Comparison of ENCODE assay signal across 11 cellular contexts in genomic region chr18:46899274-46899948, GRCh38.
DNase-seq lines count a peak whose midpoint lies in the region; ATAC-seq lines count a peak whose summit lies in the region.
"Had no signal": no experiment of that assay in that cellular context is flagged by ENCODE, and none has a peak within 500 bp of the region (broad histone marks: within the 10 kb centered on the region; RNA-seq: fewer than 3 reads in every experiment).

No MANE protein-coding gene starts in this region.

- no peak overlapping the region for H3K27ac ChIP-seq in ACC112 (ENCODE audit: low read depth, low read length)

- DNase-seq in astrocyte of the hippocampus (ENCODE audit: low read depth, low spot score) (peak; percentile 68), NCI-H82 treated with DMSO at 0.1 percent for 48 hours (lab: John Stamatoyannopoulos, UW; ENCODE audit: unreplicated experiment) (no peak), NCI-H146 (lab: John Stamatoyannopoulos, UW) (no peak), NCI-H524 treated with DMSO at 0.1 percent for 48 hours (lab: John Stamatoyannopoulos, UW) (no peak)
- DNase-seq: activated T-cell treated with anti-CD3 and anti-CD28 coated beads, Interleukin-2, amount 50 U/mL, for 1 hour; dermis blood vessel endothelial cell; nucleus accumbens had no signal

- peaks cover 9% of the 10 kb centered on the region for H3K36me3 ChIP-seq in ACC112 (ENCODE audit: insufficient read depth, low read length)

- no peaks in the 10 kb centered on the region for H3K4me1 ChIP-seq in ACC112 (ENCODE audit: control insufficient read depth, insufficient read depth, low read length, unreplicated experiment)

- peak; percentile 82 for ATAC-seq in GM19438 (IDR thresholded peaks at IDR 0.05; ENCODE audit: low read depth, unreplicated experiment)
- peak; percentile 72 for ATAC-seq in HG02973 (IDR thresholded peaks at IDR 0.05; ENCODE audit: unreplicated experiment)
- ATAC-seq in HG03025 (IDR thresholded peaks at IDR 0.05; ENCODE audit: low FRiP score, unreplicated experiment), result no peak

- H3K27me3 ChIP-seq in ACC112 (ENCODE audit: insufficient read depth, low read length), result no peaks in the 10 kb centered on the region

- peaks cover 66% of the 10 kb centered on the region for H3K79me2 ChIP-seq in ACC112 (ENCODE audit: control insufficient read depth, insufficient read depth, low read length, unreplicated experiment)

- H3K4me3 ChIP-seq in ACC112 (ENCODE audit: low read depth, low read length), result 0 out of 2 replicates have a peak overlapping the region, but pooled peaks have one; percentile 32

- H2AFZ ChIP-seq in ACC112 (ENCODE audit: low read length, unreplicated experiment), result no peak overlapping the region
